In the genomic region with DNA sequence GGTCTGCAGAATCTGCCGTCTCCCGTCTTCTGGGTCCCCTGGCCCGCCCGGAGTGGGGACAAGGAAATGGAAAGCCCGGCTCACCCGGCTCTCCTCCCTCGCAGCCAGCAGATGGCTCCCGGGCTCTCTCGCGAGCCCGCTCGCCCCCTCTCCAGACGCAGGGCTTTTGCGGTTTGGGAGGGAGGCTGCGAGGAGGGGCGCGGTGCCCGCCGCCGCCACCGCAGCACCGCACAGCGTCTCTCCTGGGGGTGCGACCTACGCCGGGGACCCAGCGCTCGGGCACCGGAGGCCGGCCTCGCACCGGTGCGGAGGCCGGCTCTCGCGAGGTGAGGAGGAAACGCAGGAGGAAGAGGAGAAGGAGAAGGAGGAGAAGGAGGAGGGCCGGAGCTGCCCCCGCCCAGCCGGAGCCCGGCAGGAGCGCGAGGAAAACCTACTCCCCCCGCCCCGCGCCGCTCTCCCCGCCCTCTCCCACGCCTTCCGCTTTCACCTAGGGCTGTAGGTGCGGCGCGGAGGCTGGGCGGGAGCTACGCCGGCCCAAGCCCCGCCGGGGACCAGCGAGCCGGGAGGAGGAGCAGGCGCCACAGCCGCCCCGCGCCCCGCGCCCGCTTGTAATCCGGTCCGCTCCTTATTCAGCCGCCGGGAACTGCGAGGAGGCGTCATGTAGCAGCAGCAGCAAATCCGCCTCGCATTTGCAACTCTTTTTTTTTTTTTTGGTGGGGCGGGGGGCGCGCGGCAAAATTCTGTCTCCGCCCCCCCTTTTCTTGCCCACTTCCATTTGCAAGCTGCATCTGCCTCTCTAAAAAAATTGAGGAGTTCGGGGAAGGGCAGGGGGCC, we compare ENCODE assay signal across 8 cellular contexts.
DNase-seq lines count a peak whose midpoint lies in the region; ATAC-seq and TF ChIP-seq lines count a peak whose summit lies in the region.

A gene (plus strand): TSS at position 461 of the 834 bp plus-strand sequence. CDS start 422 bp downstream, outside the sequence.

- ATAC-seq in GM21717 (IDR thresholded peaks at IDR 0.05; ENCODE audit: unreplicated experiment): peak; percentile 67

- TF ChIP-seq CTCF in fibroblast of pulmonary artery (IDR thresholded peaks at IDR 0.05; ENCODE audit: low read length, missing control alignments): peak; percentile 71
- peak; percentile 81 to 87 (median 85) for TF ChIP-seq CTCF in nephron (IDR thresholded peaks at IDR 0.05; ENCODE audit: unreplicated experiment in 3 of 3)

- peaks cover 29% of the 10 kb centered on the region for H3K4me1 Mint-ChIP-seq in nephron
- H3K4me1 Mint-ChIP-seq in stimulated activated naive CD8-positive, alpha-beta T cell treated with anti-CD3 and anti-CD28 coated beads, Interleukin-15, Interleukin-2, amounts not matched to agents 100 ng/mL and 50 ng/mL, for 24 hours (ENCODE audit: low read depth): peaks cover 45% of the 10 kb centered on the region

- DNase-seq in DMS79 treated with DMSO at 0.1 percent for 48 hours (lab: John Stamatoyannopoulos, UW) (peak; percentile 83), KG1 (lab: John Stamatoyannopoulos, UW) (peak; percentile 14), RKO (ENCODE audit: low spot score) (peak; percentile 75), fibroblast of pulmonary artery (ENCODE audit: low read depth) (peak; percentile 70)
- peak; percentile 48 for DNase-seq in activated T-helper 9 cell treated with anti-CD3 and anti-CD28 coated beads, Interleukin-2, amount 50 U/mL, for 16 hours (ENCODE audit: low read depth)

- no peaks in the 10 kb centered on the region for H3K36me3 Mint-ChIP-seq in nephron (ENCODE audit: low read depth)
- no peaks in the 10 kb centered on the region for H3K36me3 Mint-ChIP-seq in stimulated activated naive CD8-positive, alpha-beta T cell treated with anti-CD3 and anti-CD28 coated beads, Interleukin-15, Interleukin-2, amounts not matched to agents 100 ng/mL and 50 ng/mL, for 24 hours (ENCODE audit: low read depth)

- peak within 1 kb of the TSS; percentile 87 to 96 (median 94) for H3K27ac Mint-ChIP-seq in nephron
- peak within 1 kb of the TSS; percentile 84 for H3K27ac Mint-ChIP-seq in stimulated activated naive CD8-positive, alpha-beta T cell treated with anti-CD3 and anti-CD28 coated beads, Interleukin-15, Interleukin-2, amounts not matched to agents 100 ng/mL and 50 ng/mL, for 24 hours

- no peaks in the 10 kb centered on the region for H3K9me3 Mint-ChIP-seq in nephron
- no peaks in the 10 kb centered on the region for H3K9me3 Mint-ChIP-seq in stimulated activated naive CD8-positive, alpha-beta T cell treated with anti-CD3 and anti-CD28 coated beads, Interleukin-15, Interleukin-2, amounts not matched to agents 100 ng/mL and 50 ng/mL, for 24 hours

- H3K4me3 ChIP-seq in fibroblast of pulmonary artery (replicated peaks; ENCODE audit: low read depth, low read length): peak within 1 kb of the TSS; percentile 92

- peaks cover 11% of the 10 kb centered on the region for H3K27me3 Mint-ChIP-seq in nephron (ENCODE audit: low read depth)
- H3K27me3 Mint-ChIP-seq in stimulated activated naive CD8-positive, alpha-beta T cell treated with anti-CD3 and anti-CD28 coated beads, Interleukin-15, Interleukin-2, amounts not matched to agents 100 ng/mL and 50 ng/mL, for 24 hours: peaks cover 17% of the 10 kb centered on the region

- peak within 1 kb of the TSS; percentile 91 to 97 (median 96) for H3K4me3 Mint-ChIP-seq in nephron
- H3K4me3 Mint-ChIP-seq in stimulated activated naive CD8-positive, alpha-beta T cell treated with anti-CD3 and anti-CD28 coated beads, Interleukin-15, Interleukin-2, amounts not matched to agents 100 ng/mL and 50 ng/mL, for 24 hours: peak within 1 kb of the TSS; percentile 90

Comparison
In these comparisons a context has a peak if more than half of its experiments do, and no peak if none do; other contexts are left out.
1. Peak in every context shown above with its lines: DNase-seq, ATAC-seq and H3K4me3 ChIP-seq.
2. DNase-seq: peak in every context shown above with its lines; median percentile 83 in DMS79 treated with DMSO at 0.1 percent for 48 hours; 75 in RKO; 70 in fibroblast of pulmonary artery; 48 in activated T-helper 9 cell treated with anti-CD3 and anti-CD28 coated beads, Interleukin-2, amount 50 U/mL, for 16 hours; 14 in KG1.